Comparison of ENCODE assay signal across 1 cellular context in genomic region chr5:34915139-34915855, GRCh38.
A peak's percentile ranks its signal among the peaks of the same experiment; 100 is the strongest.
TF ChIP-seq lines count a peak whose summit lies in the region.

Gene BRIX1, plus strand, starts transcription at chr5:34915711. Its CDS starts 28 bp downstream, at chr5:34915739.
Gene RAD1, minus strand, starts transcription at chr5:34915504. Its CDS starts 612 bp downstream, at chr5:34914892.

TF ChIP-seq in HepG2, 621 proteins besides CTCF, POLR2A, EP300 and RAD21 (continued from another document and continues in another):
- TF ChIP-seq ZBTB39 (CRISPR knock-in tag; IDR thresholded peaks at IDR 0.05) (peak; percentile 82), ZNF180 (CRISPR knock-in tag; IDR thresholded peaks at IDR 0.05; ENCODE audit: borderline replicate concordance, low read depth) (no peak), ZNF326 (CRISPR knock-in tag; IDR thresholded peaks at IDR 0.05; ENCODE audit: borderline replicate concordance) (no peak), ZNF720 (CRISPR knock-in tag; IDR thresholded peaks at IDR 0.05) (no peak), PCBP2 (optimal IDR thresholded peaks at IDR 0.05; ENCODE audit: low read depth, low read length, poor library complexity, severe bottlenecking) (no peak), ETV6 (CRISPR knock-in tag; conservative IDR thresholded peaks at IDR 0.05) (0 out of 2 replicates have a peak, but pooled peaks have one; percentile 26), ZFY (CRISPR knock-in tag; IDR thresholded peaks at IDR 0.05) (peak; percentile 84), MTERF4 (CRISPR knock-in tag; IDR thresholded peaks at IDR 0.05) (no peak), WIZ (CRISPR knock-in tag; IDR thresholded peaks at IDR 0.05) (0 out of 2 replicates have a peak, but pooled peaks have one; percentile 64), NFYB (CRISPR knock-in tag; IDR thresholded peaks at IDR 0.05) (peak; percentile 66), ZNF512 (CRISPR knock-in tag; IDR thresholded peaks at IDR 0.05) (no peak), MIER3 (CRISPR knock-in tag; IDR thresholded peaks at IDR 0.05; ENCODE audit: borderline replicate concordance) (peak; percentile 58; the same call in 1 of the 2 replicates), ATF5 (CRISPR knock-in tag; IDR thresholded peaks at IDR 0.05; ENCODE audit: low read depth) (no peak), THRA (CRISPR knock-in tag; IDR thresholded peaks at IDR 0.05; ENCODE audit: borderline replicate concordance) (peak; percentile 41; the same call in 1 of the 2 replicates), ZNF414 (CRISPR knock-in tag; IDR thresholded peaks at IDR 0.05) (0 out of 2 replicates have a peak, but pooled peaks have one; percentile 63), ZNF567 (CRISPR knock-in tag; IDR thresholded peaks at IDR 0.05; ENCODE audit: borderline replicate concordance) (0 out of 2 replicates have a peak, but pooled peaks have one; percentile 59), MBNL3 (CRISPR knock-in tag; conservative IDR thresholded peaks at IDR 0.05) (no peak), NCOA5 (CRISPR knock-in tag; IDR thresholded peaks at IDR 0.05) (no peak), CEBPG (CRISPR knock-in tag; IDR thresholded peaks at IDR 0.05) (peak; percentile 47; the same call in 1 of the 2 replicates), ZFP91 (CRISPR knock-in tag; IDR thresholded peaks at IDR 0.05; ENCODE audit: borderline replicate concordance) (peak; percentile 86; the same call in 1 of the 2 replicates), ZNF850 (CRISPR knock-in tag; conservative IDR thresholded peaks at IDR 0.05) (no peak), TOPORS (CRISPR knock-in tag; IDR thresholded peaks at IDR 0.05) (peak; percentile 60; the same call in 1 of the 2 replicates), CENPT (CRISPR knock-in tag; IDR thresholded peaks at IDR 0.05; ENCODE audit: low read depth) (no peak), THAP8 (CRISPR knock-in tag; IDR thresholded peaks at IDR 0.05; ENCODE audit: borderline replicate concordance) (no peak), ZNF530 (CRISPR knock-in tag; IDR thresholded peaks at IDR 0.05; ENCODE audit: low read depth) (no peak), ZNF768 (CRISPR knock-in tag; IDR thresholded peaks at IDR 0.05) (peak; percentile 69; the same call in 1 of the 2 replicates), ZNF781 (CRISPR knock-in tag; IDR thresholded peaks at IDR 0.05; ENCODE audit: borderline replicate concordance, not compliant biosample characterization) (peak; percentile 18), JDP2 (CRISPR knock-in tag; IDR thresholded peaks at IDR 0.05; ENCODE audit: borderline replicate concordance) (no peak; the same call in 1 of the 2 replicates), ZNF747 (CRISPR knock-in tag; IDR thresholded peaks at IDR 0.05; ENCODE audit: borderline replicate concordance) (peak; percentile 59; the same call in 1 of the 2 replicates), FOXO1 (CRISPR knock-in tag; IDR thresholded peaks at IDR 0.05) (0 out of 2 replicates have a peak, but pooled peaks have one; percentile 54), ZNF207 (IDR thresholded peaks at IDR 0.05; ENCODE audit: borderline replicate concordance) (no peak), PTBP1 (IDR thresholded peaks at IDR 0.05; ENCODE audit: low read depth, low read length, poor library complexity, severe bottlenecking) (peak; percentile 80), ZNF562 (CRISPR knock-in tag; IDR thresholded peaks at IDR 0.05; ENCODE audit: borderline replicate concordance) (no peak), HDAC6 (IDR thresholded peaks at IDR 0.05; ENCODE audit: low read depth, low read length) (no peak), ZSCAN5A (CRISPR knock-in tag; IDR thresholded peaks at IDR 0.05; ENCODE audit: borderline replicate concordance) (peak; percentile 70; the same call in 1 of the 2 replicates), ZNF879 (CRISPR knock-in tag; IDR thresholded peaks at IDR 0.05) (no peak), GLI4 (CRISPR knock-in tag; IDR thresholded peaks at IDR 0.05; ENCODE audit: borderline replicate concordance) (no peak), LRRFIP1 (CRISPR knock-in tag; conservative IDR thresholded peaks at IDR 0.05) (no peak), DDIT3 (CRISPR knock-in tag; IDR thresholded peaks at IDR 0.05) (no peak), ZNF556 (CRISPR knock-in tag; IDR thresholded peaks at IDR 0.05; ENCODE audit: borderline replicate concordance) (peak; percentile 91), EZH2 (conservative IDR thresholded peaks at IDR 0.05; ENCODE audit: low read depth, low read length) (no peak), ZNF138 (CRISPR knock-in tag; IDR thresholded peaks at IDR 0.05; ENCODE audit: low read depth) (no peak), TEAD3 (CRISPR knock-in tag; optimal IDR thresholded peaks at IDR 0.05; ENCODE audit: borderline replicate concordance) (peak; percentile 76), SP2 (CRISPR knock-in tag; IDR thresholded peaks at IDR 0.05) (peak; percentile 77), TEAD2 (CRISPR knock-in tag; IDR thresholded peaks at IDR 0.05) (no peak), ZNF343 (CRISPR knock-in tag; IDR thresholded peaks at IDR 0.05) (peak; percentile 92; the same call in 1 of the 2 replicates), POGZ (CRISPR knock-in tag; IDR thresholded peaks at IDR 0.05) (peak; percentile 96), ZNF749 (CRISPR knock-in tag; IDR thresholded peaks at IDR 0.05; ENCODE audit: borderline replicate concordance) (no peak), RARG (CRISPR knock-in tag; IDR thresholded peaks at IDR 0.05; ENCODE audit: low read depth) (no peak), ZNF232 (CRISPR knock-in tag; IDR thresholded peaks at IDR 0.05; ENCODE audit: borderline replicate concordance) (peak; percentile 50; the same call in 1 of the 2 replicates), ATRX (CRISPR knock-in tag; IDR thresholded peaks at IDR 0.05; ENCODE audit: borderline replicate concordance) (no peak), ZSCAN22 (CRISPR knock-in tag; IDR thresholded peaks at IDR 0.05) (0 out of 2 replicates have a peak, but pooled peaks have one; percentile 66), ZNF678 (CRISPR knock-in tag; IDR thresholded peaks at IDR 0.05) (0 out of 2 replicates have a peak, but pooled peaks have one; percentile 33), FLYWCH1 (CRISPR knock-in tag; IDR thresholded peaks at IDR 0.05) (no peak), ZNF33A (CRISPR knock-in tag; IDR thresholded peaks at IDR 0.05; ENCODE audit: borderline replicate concordance) (peak; percentile 74; the same call in 1 of the 2 replicates), HNRNPL (IDR thresholded peaks at IDR 0.05; ENCODE audit: low read depth, low read length) (peak; percentile 43; the same call in 1 of the 2 replicates), ZNF841 (CRISPR knock-in tag; IDR thresholded peaks at IDR 0.05; ENCODE audit: borderline replicate concordance) (no peak)
